In genomic region chr16:1408171-1408837, GRCh38 we compare ENCODE assay signal across 8 cellular contexts. TPM values are rescaled to one million over a fixed set of nuclear protein-coding genes. Genes with fewer than 3 reads are reported as not detected.
DNase-seq lines count a peak whose midpoint lies in the region; ATAC-seq lines count a peak whose summit lies in the region.

No MANE protein-coding gene starts in this region.

- H3K27ac ChIP-seq in right cardiac atrium (ENCODE audit: low read length), result no peak overlapping the region

- intact Hi-C loops in right cardiac atrium (cut with DNase I), result no loop called here

- H3K9me3 ChIP-seq in right cardiac atrium (ENCODE audit: control insufficient read depth, low read length), result no peaks in the 10 kb centered on the region

- no peaks in the 10 kb centered on the region for H3K27me3 ChIP-seq in right cardiac atrium (ENCODE audit: control insufficient read depth, insufficient read depth)

- DNase-seq in GM04503 (ENCODE audit: low read depth) (peak; percentile 37), NCI-H1417 treated with DMSO at 0.1 percent for 48 hours (lab: John Stamatoyannopoulos, UW) (peak; percentile 52), T-helper 2 cell (peak; percentile 91 to 97 (median 91)), anterior cingulate cortex (lab: John Stamatoyannopoulos, UW) (peak; percentile 55 to 99 (median 92)), right cardiac atrium (peak; percentile 97 to 99 (median 98)), pulmonary artery endothelial cell (ENCODE audit: low read depth, low spot score) (peak; percentile 51), ureter (ENCODE audit: low spot score) (peak; percentile 96)

- no peaks in the 10 kb centered on the region for H3K4me1 ChIP-seq in right cardiac atrium (ENCODE audit: control insufficient read depth, insufficient read depth, low read length)

- peak overlapping the region; percentile 5 for H3K4me3 ChIP-seq in right cardiac atrium (ENCODE audit: low read length)

- 3% methylated on average over 42 of the region's 42 CpGs for WGBS in right cardiac atrium

- ATAC-seq in HG02759 (IDR thresholded peaks at IDR 0.05; ENCODE audit: unreplicated experiment), result peak; percentile 86
- ATAC-seq in right cardiac atrium, result peak; percentile 96 to 97

RNA-seq across cellular contexts. Expression of gene UNKL, which starts 6.2 kb away (rescaled TPM):
- total RNA-seq in right cardiac atrium (10 to 100 TPM in 3 of 4 donors, 1 to 10 TPM in 1; 6.3 to 16.4 (median 14.2) TPM), pulmonary artery endothelial cell (9.2 and 12.0 TPM in 2 replicates), ureter (16.7 TPM)
- 8.7 TPM for polyA plus RNA-seq in right cardiac atrium

RNA-seq across cellular contexts. Expression of gene UQCC4, which starts 12.2 kb away (rescaled TPM):
- total RNA-seq in right cardiac atrium, result 10 to 100 TPM in 3 of 4 donors, 1 to 10 TPM in 1; 9.5 to 12.1 (median 11.5) TPM
- polyA plus RNA-seq in right cardiac atrium, result 18.7 TPM
- 21.8 and 22.4 TPM in 2 replicates for total RNA-seq in pulmonary artery endothelial cell
- 14.5 TPM for total RNA-seq in ureter

RNA-seq across cellular contexts. Expression of gene PERCC1, which starts 22.6 kb away (rescaled TPM):
- total RNA-seq in right cardiac atrium (under 1 TPM in 1 of 4 donors, not detected in 3; 0.26 TPM), pulmonary artery endothelial cell (not detected in 2 replicates), ureter (not detected)
- 0.18 TPM for polyA plus RNA-seq in right cardiac atrium

RNA-seq across cellular contexts. Expression of gene CCDC154, which starts 36.1 kb away (rescaled TPM):
- total RNA-seq in right cardiac atrium, result 1 to 10 TPM in 2 of 4 donors, under 1 TPM in 2; 0.39 to 1.8 (median 0.89) TPM
- polyA plus RNA-seq in right cardiac atrium, result 0.50 TPM
- total RNA-seq in pulmonary artery endothelial cell, result 0.11 and 0.13 TPM in 2 replicates
- total RNA-seq in ureter, result 2.0 TPM

RNA-seq across cellular contexts. Expression of gene GNPTG, which starts 56.6 kb away (rescaled TPM):
- 10 to 100 TPM; 39.7 to 45.3 (median 43.0) TPM for total RNA-seq in right cardiac atrium
- polyA plus RNA-seq in right cardiac atrium, result 47.1 TPM
- 27.0 and 27.5 TPM in 2 replicates for total RNA-seq in pulmonary artery endothelial cell
- 67.6 TPM for total RNA-seq in ureter

Comparison
In these comparisons a context has a peak if more than half of its experiments do, and no peak if none do; other contexts are left out.
1. DNase-seq: peak in every context shown above with its lines; median percentile 98 in right cardiac atrium; 96 in ureter; 92 in anterior cingulate cortex; 91 in T-helper 2 cell; 52 in NCI-H1417 treated with DMSO at 0.1 percent for 48 hours; 51 in pulmonary artery endothelial cell; 37 in GM04503.